In the genomic region with DNA sequence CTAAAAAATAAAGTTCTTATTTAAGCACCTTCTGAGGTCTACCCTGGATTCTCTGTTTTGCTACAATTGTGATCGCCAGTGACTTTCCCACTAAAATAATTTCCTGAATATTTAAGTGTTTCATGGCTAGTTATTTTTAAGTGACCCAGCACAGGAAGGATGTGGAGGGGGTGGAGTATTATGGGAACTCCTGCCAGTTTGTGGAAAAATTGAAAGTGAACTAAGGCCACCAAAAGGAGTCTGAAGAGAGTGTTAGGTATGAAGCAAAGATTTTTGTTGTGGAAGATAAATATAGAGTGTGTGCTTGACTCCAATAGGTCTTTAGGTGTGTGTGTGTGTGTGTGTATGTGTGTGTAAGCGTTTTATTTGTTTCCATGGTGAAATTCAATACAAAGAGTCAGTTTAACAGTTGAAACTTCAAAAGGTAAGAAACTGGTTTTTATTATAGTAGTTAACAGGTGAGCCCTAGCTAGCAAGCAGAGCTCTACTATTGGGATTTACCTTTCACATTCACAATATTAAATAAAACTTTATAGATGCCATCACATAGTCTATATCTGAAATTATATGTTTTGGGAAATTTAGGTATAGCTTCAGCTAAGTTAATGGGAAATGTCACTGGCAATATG, we compare ENCODE assay signal across 17 cellular contexts. TPM values are rescaled to one million over a fixed set of nuclear protein-coding genes. Genes with fewer than 3 reads are reported as not detected.
DNase-seq lines count a peak whose midpoint lies in the region; ATAC-seq and TF ChIP-seq lines count a peak whose summit lies in the region.
"Had no signal": no experiment of that assay in that cellular context is flagged by ENCODE, and none has a peak within 500 bp of the region (broad histone marks: within the 10 kb centered on the region; RNA-seq: fewer than 3 reads in every experiment).

No MANE protein-coding gene starts in this region.

- H3K4me3 Mint-ChIP-seq in CD4-positive, alpha-beta memory T cell = peak overlapping the region in 6 of 8 donors; percentile 0 to 52 (median 24)

- WGBS in psoas muscle, 3 donors = 30 to 45% (median 37%) methylated on average over 2 of the region's 2 CpGs
- 48 to 51% methylated on average over 2 of the region's 2 CpGs for WGBS in body of pancreas, 2 donors

- peaks cover 48 to 81% (median 68%) of the 10 kb centered on the region in 4 donors for H3K4me1 Mint-ChIP-seq in CD4-positive, alpha-beta memory T cell

- no peaks in the 10 kb centered on the region for H3K27me3 Mint-ChIP-seq in CD4-positive, alpha-beta memory T cell

- H3K9me3 ChIP-seq in CD4-positive, alpha-beta memory T cell (ENCODE audit: control insufficient read depth in 1 of 2, low read length in 2 of 2) = no peaks in the 10 kb centered on the region
- no peaks in the 10 kb centered on the region for H3K9me3 ChIP-seq in psoas muscle
- no peaks in the 10 kb centered on the region for H3K9me3 ChIP-seq in body of pancreas
- H3K9me3 ChIP-seq: BE2C had no signal

- H3K9me3 Mint-ChIP-seq in CD4-positive, alpha-beta memory T cell = no peaks in the 10 kb centered on the region

- no peaks in the 10 kb centered on the region for H3K27me3 ChIP-seq in CD4-positive, alpha-beta memory T cell (ENCODE audit: insufficient read depth, low read length)
- H3K27me3 ChIP-seq in psoas muscle (ENCODE audit: insufficient read depth in 3 of 3, low read length in 2 of 3) (no peaks in the 10 kb centered on the region), H7 (ENCODE audit: control insufficient read depth, insufficient read depth, low read length) (no peaks in the 10 kb centered on the region), body of pancreas (no peaks in the 10 kb centered on the region)
- H3K27me3 ChIP-seq: BE2C had no signal

- no peak for TF ChIP-seq CTCF in fibroblast of pulmonary artery (IDR thresholded peaks at IDR 0.05; ENCODE audit: low read length, missing control alignments)
- no peak for TF ChIP-seq CTCF in psoas muscle (IDR thresholded peaks at IDR 0.05)
- no peak for TF ChIP-seq CTCF in body of pancreas (IDR thresholded peaks at IDR 0.05)

- POLR2A ChIA-PET in CD4-positive, alpha-beta memory T cell (lab: Charles Lee; ENCODE audit: partially characterized antibody) = interaction anchor here (1.3 kb wide), 1 partner anchor 14 kb away, joined by 3 read pairs; no protein-coding TSS in a partner anchor

- no peak overlapping the region for H3K27ac ChIP-seq in CD4-positive, alpha-beta memory T cell (ENCODE audit: low read depth, low read length)
- H3K27ac ChIP-seq in psoas muscle = peak overlapping the region; percentile 23
- no peak overlapping the region for H3K27ac ChIP-seq in body of pancreas

- TF ChIP-seq POLR2A in body of pancreas (IDR thresholded peaks at IDR 0.05) = no peak

- H3K36me3 ChIP-seq in CD4-positive, alpha-beta memory T cell (ENCODE audit: insufficient read depth, low read length) = no peaks in the 10 kb centered on the region
- H3K36me3 ChIP-seq in psoas muscle (ENCODE audit: insufficient read depth in 1 of 2, low read depth in 1 of 2) = no peaks in the 10 kb centered on the region
- no peaks in the 10 kb centered on the region for H3K36me3 ChIP-seq in H7 (replicated peaks; ENCODE audit: control insufficient read depth, insufficient read depth, low read length)
- no peaks in the 10 kb centered on the region for H3K36me3 ChIP-seq in body of pancreas (replicated peaks in 1 of 2; ENCODE audit: insufficient read depth in 1 of 2, low read depth in 2 of 2)
- H3K36me3 ChIP-seq: BE2C had no signal

- peak in 2 of 5 donors; percentile 19 to 23 for DNase-seq in CD4-positive, alpha-beta memory T cell
- DNase-seq in M059J (ENCODE audit: low read depth) (peak; percentile 18), fibroblast of pulmonary artery (ENCODE audit: low read depth) (peak; percentile 32), psoas muscle (no peak), H7 (no peak), body of pancreas (no peak), pons (ENCODE audit: low spot score) (no peak)
- no peak for DNase-seq in activated effector memory CD4-positive, alpha-beta T cell treated with Interleukin-2 at 50 U/mL for 16 hours
- DNase-seq: amygdala; BE2C; Kasumi-1; NCI-H1694; occipital lobe; OCI-M1; stimulated activated CD4-positive, alpha-beta T cell treated with anti-CD3 and anti-CD28 coated beads, Interleukin-12 subunit alpha, Interleukin-12 subunit beta, amount 100 ng/mL, for 4 hours; substantia nigra had no signal

- CTCF ChIA-PET in CD4-positive, alpha-beta memory T cell (lab: Charles Lee; ENCODE audit: partially characterized antibody) = no interaction called here

- H3K36me3 Mint-ChIP-seq in CD4-positive, alpha-beta memory T cell = peaks cover 2 to 10% of the 10 kb centered on the region in 2 donors

- peak overlapping the region in 6 of 7 donors; percentile 17 to 73 (median 55) for H3K27ac Mint-ChIP-seq in CD4-positive, alpha-beta memory T cell

- peaks cover 40% of the 10 kb centered on the region for H3K4me1 ChIP-seq in CD4-positive, alpha-beta memory T cell (ENCODE audit: insufficient read depth, low read length)
- H3K4me1 ChIP-seq in psoas muscle (no peaks in the 10 kb centered on the region), body of pancreas (no peaks in the 10 kb centered on the region)
- H3K4me1 ChIP-seq: BE2C had no signal

- intact Hi-C loops in CD4-positive, alpha-beta memory T cell (cut with micrococcal nuclease) = no loop called here
- intact Hi-C loops in psoas muscle (cut with DNase I) (no loop called here), body of pancreas (cut with DNase I) (no loop called here)

- no peak overlapping the region for H3K4me3 ChIP-seq in CD4-positive, alpha-beta memory T cell (ENCODE audit: low read length in 2 of 2)
- H3K4me3 ChIP-seq in fibroblast of pulmonary artery (replicated peaks; ENCODE audit: low read depth, low read length) (no peak overlapping the region), psoas muscle (peak overlapping the region; percentile 39), H7 (ENCODE audit: insufficient read depth, low read depth, low read length) (no peak overlapping the region), body of pancreas (no peak overlapping the region)

- ATAC-seq in psoas muscle (peak in 1 of 4 donors; percentile 16), body of pancreas (no peak)
- ATAC-seq: SK-N-SH treated with all-trans-retinoic acid at 6 μM for 48 hours had no signal

RNA-seq across cellular contexts. Expression of gene RASGRF2, which starts 25.6 kb away (rescaled TPM):
- total RNA-seq in CD4-positive, alpha-beta memory T cell = 10 to 100 TPM; 33.7 to 39.3 TPM
- 10 to 100 TPM; 10.0 to 16.9 TPM for polyA plus RNA-seq in CD4-positive, alpha-beta memory T cell
- 1.8 and 2.3 TPM in 2 replicates for total RNA-seq in M059J (2014; rRNA removed; shearing (Covaris generic))
- total RNA-seq in psoas muscle (1 to 10 TPM; 2.8 to 6.2 (median 5.3) TPM), body of pancreas (1 to 10 TPM; 1.6 to 3.6 TPM)
- 1 to 10 TPM; 2.0 to 3.2 (median 2.2) TPM for polyA plus RNA-seq in psoas muscle
- 4.0 and 5.3 TPM in 2 replicates for total RNA-seq in H7 (2014; rRNA removed; shearing (Covaris generic))

Comparison
In these comparisons a context has a peak if more than half of its experiments do, and no peak if none do; other contexts are left out.
1. DNase-seq: peak in M059J (single experiment) and fibroblast of pulmonary artery (single experiment); none in psoas muscle (0 of 2), H7 (single experiment), body of pancreas (0 of 4), pons (single experiment) and activated effector memory CD4-positive, alpha-beta T cell treated with Interleukin-2 at 50 U/mL for 16 hours (single experiment).